ENCODE assay signal across 8 cellular contexts in the genomic region with DNA sequence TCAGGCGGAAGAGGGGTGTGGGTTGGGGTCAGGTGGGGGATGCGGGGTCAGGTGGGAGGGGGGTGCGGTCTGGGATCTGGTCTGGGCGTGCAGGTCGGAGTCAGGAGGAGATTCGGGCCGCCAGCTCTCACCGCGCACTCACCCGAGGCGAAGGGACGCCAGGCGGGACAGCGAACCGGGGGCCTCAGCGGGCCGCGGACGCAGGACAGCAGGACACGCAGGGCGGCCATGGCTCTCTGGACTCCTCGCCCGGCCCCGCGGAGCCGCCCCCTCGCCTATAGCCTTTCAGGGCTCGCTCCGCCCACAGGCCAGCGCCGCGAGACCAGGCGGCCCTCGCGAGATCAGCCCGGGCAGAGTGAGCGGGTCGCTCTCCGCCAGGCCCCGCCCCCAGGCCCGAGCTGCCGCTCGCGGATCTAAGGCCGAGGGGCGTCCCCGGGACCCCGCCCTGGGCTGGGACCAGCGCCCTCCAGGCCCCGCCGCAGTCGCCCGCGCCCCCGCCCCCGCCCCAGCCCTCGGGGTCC. TPM values are rescaled to one million over a fixed set of nuclear protein-coding genes. Genes with fewer than 3 reads are reported as not detected.
DNase-seq lines count a peak whose midpoint lies in the region; ATAC-seq, FAIRE-seq and TF ChIP-seq lines count a peak whose summit lies in the region.

A gene (minus strand): TSS at position 251 of the 521 bp plus-strand sequence. CDS start 21 bp downstream, at position 230.

- H3K27me3 ChIP-seq in right atrium auricular region, result no peaks in the 10 kb centered on the region

- no peaks in the 10 kb centered on the region for H3K9me3 ChIP-seq in right atrium auricular region

- H3K4me1 ChIP-seq in right atrium auricular region, result peaks cover 0 to 22% of the 10 kb centered on the region in 2 donors

- peak within 1 kb of the TSS; percentile 89 to 96 for H3K4me3 ChIP-seq in right atrium auricular region

- FAIRE-seq in urothelium cell line (lab: Jason Lieb, UNC), result peak; percentile 83

- TF ChIP-seq CTCF in right atrium auricular region (IDR thresholded peaks at IDR 0.05), result no peak

- peaks cover 26% of the 10 kb centered on the region for H3K36me3 ChIP-seq in right atrium auricular region

- peak; percentile 25 for DNase-seq in NCI-H1694 treated with DMSO at 0.1 percent for 48 hours (lab: John Stamatoyannopoulos, UW)
- peak; percentile 84 to 94 (median 89) for DNase-seq in T-helper 2 cell
- peak; percentile 93 for DNase-seq in right atrium auricular region (ENCODE audit: low spot score)
- DNase-seq in pulmonary artery endothelial cell (ENCODE audit: low read depth, low spot score), result peak; percentile 68
- DNase-seq in urothelium cell line (ENCODE audit: low spot score), result peak; percentile 96

- peak; percentile 84 for ATAC-seq in HG02938 (IDR thresholded peaks at IDR 0.05; ENCODE audit: unreplicated experiment)

- H3K27ac ChIP-seq in angular gyrus (ENCODE audit: low read depth, low read length) (peak within 1 kb of the TSS; percentile 92), right atrium auricular region (peak within 1 kb of the TSS; percentile 76 to 87)

- peak; percentile 90 for TF ChIP-seq POLR2A in GM15510 (IDR thresholded peaks at IDR 0.05; ENCODE audit: borderline replicate concordance, extremely low read depth, insufficient read length)

RNA-seq across cellular contexts. Expression of the gene that starts here (rescaled TPM):
- total RNA-seq in right atrium auricular region (100 to 1,000 TPM in 1 of 2 donors, 10 to 100 TPM in 1; 89.8 to 146 TPM), pulmonary artery endothelial cell (60.3 and 63.4 TPM in 2 replicates)

Comparison
In these comparisons a context has a peak if more than half of its experiments do, and no peak if none do; other contexts are left out.
1. Peak in every context shown above with its lines: DNase-seq, ATAC-seq, H3K4me3 ChIP-seq and H3K27ac ChIP-seq.
2. DNase-seq: peak in every context shown above with its lines; median percentile 96 in urothelium cell line; 93 in right atrium auricular region; 89 in T-helper 2 cell; 68 in pulmonary artery endothelial cell; 25 in NCI-H1694 treated with DMSO at 0.1 percent for 48 hours.